ENCODE assay signal across 11 cellular contexts in genomic region chr1:200354243-200354642, GRCh38. TPM values are rescaled to one million over a fixed set of nuclear protein-coding genes. Genes with fewer than 3 reads are reported as not detected.
A peak's percentile ranks its signal among the peaks of the same experiment; 100 is the strongest.
DNase-seq lines count a peak whose midpoint lies in the region; ATAC-seq and TF ChIP-seq lines count a peak whose summit lies in the region.
"Had no signal": no experiment of that assay in that cellular context is flagged by ENCODE, and none has a peak within 500 bp of the region (broad histone marks: within the 10 kb centered on the region; RNA-seq: fewer than 3 reads in every experiment).

No MANE protein-coding gene starts in this region.

- no peaks in the 10 kb centered on the region for H3K9me3 ChIP-seq in spleen

- H3K27ac ChIP-seq in spleen = peak overlapping the region in 7 of 8 donors; percentile 48 to 90 (median 80)

- no peaks in the 10 kb centered on the region for H3K36me3 ChIP-seq in spleen

- no peak for TF ChIP-seq POLR2A in spleen (IDR thresholded peaks at IDR 0.05)

- DNase-seq in activated CD4-positive, alpha-beta T cell treated with anti-CD3 and anti-CD28 coated beads, Interleukin-2, amount 10 ng/mL, durations not matched to agents 7 days and 5 days = peak; percentile 18
- no peak for DNase-seq in activated CD4-positive, alpha-beta T cell treated with anti-CD3 and anti-CD28 coated beads for 4 hours
- no peak for DNase-seq in T-helper 2 cell treated with Interferon-gamma antibody and Interleukin-4, amounts not matched to agents 5 μg/mL and 100 μg/mL, for 36 hours (ENCODE audit: low spot score)
- DNase-seq in spleen = no peak
- no peak for DNase-seq in dermis blood vessel endothelial cell
- no peak for DNase-seq in C1 segment of cervical spinal cord (lab: John Stamatoyannopoulos, UW)
- DNase-seq: activated CD8-positive, alpha-beta memory T cell treated with anti-CD3 and anti-CD28 coated beads for 24 hours had no signal

- H3K27me3 ChIP-seq in spleen (replicated peaks in 1 of 7) = no peaks in the 10 kb centered on the region

- POLR2A ChIA-PET in activated CD4-positive, alpha-beta T cell treated with anti-CD3 and anti-CD28 coated beads, Interleukin-2, amount 10 ng/mL, durations not matched to agents 7 days and 5 days (lab: Charles Lee) = no interaction called here

- peaks cover 2% of the 10 kb centered on the region for H3K36me3 Mint-ChIP-seq in activated CD4-positive, alpha-beta T cell treated with anti-CD3 and anti-CD28 coated beads, Interleukin-2, amount 10 ng/mL, durations not matched to agents 7 days and 5 days (ENCODE audit: low read depth)
- no peaks in the 10 kb centered on the region for H3K36me3 Mint-ChIP-seq in T-helper 2 cell treated with Interferon-gamma antibody and Interleukin-4, amounts not matched to agents 5 μg/mL and 100 μg/mL, for 36 hours (ENCODE audit: low read depth)

- TF ChIP-seq CTCF in spleen (IDR thresholded peaks at IDR 0.05 in 8 of 11, conservative IDR thresholded peaks at IDR 0.05 in 3 of 11) = no peak

- ATAC-seq in HG03103 (IDR thresholded peaks at IDR 0.05; ENCODE audit: low read depth, unreplicated experiment) (peak; percentile 48), HG03460 (IDR thresholded peaks at IDR 0.05; ENCODE audit: unreplicated experiment) (no peak)
- ATAC-seq: Panc1 had no signal

- CTCF ChIA-PET in activated CD4-positive, alpha-beta T cell treated with anti-CD3 and anti-CD28 coated beads, Interleukin-2, amount 10 ng/mL, durations not matched to agents 7 days and 5 days (lab: Charles Lee) = interaction anchor here (2.0 kb wide), 1 partner anchor 11 kb away, joined by 5 read pairs; no protein-coding TSS in a partner anchor

- H3K4me3 Mint-ChIP-seq in activated CD4-positive, alpha-beta T cell treated with anti-CD3 and anti-CD28 coated beads, Interleukin-2, amount 10 ng/mL, durations not matched to agents 7 days and 5 days = no peak overlapping the region
- H3K4me3 Mint-ChIP-seq in T-helper 2 cell treated with Interferon-gamma antibody and Interleukin-4, amounts not matched to agents 5 μg/mL and 100 μg/mL, for 36 hours = peak overlapping the region; percentile 30
- H3K4me3 Mint-ChIP-seq: neural crest cell had no signal

- peaks cover 42% of the 10 kb centered on the region for H3K4me1 Mint-ChIP-seq in activated CD4-positive, alpha-beta T cell treated with anti-CD3 and anti-CD28 coated beads, Interleukin-2, amount 10 ng/mL, durations not matched to agents 7 days and 5 days
- peaks cover 38% of the 10 kb centered on the region for H3K4me1 Mint-ChIP-seq in T-helper 2 cell treated with Interferon-gamma antibody and Interleukin-4, amounts not matched to agents 5 μg/mL and 100 μg/mL, for 36 hours (ENCODE audit: low read depth)

- 15 to 46% (median 39%) methylated on average over 2 of the region's 2 CpGs for WGBS in spleen, 5 donors

- intact Hi-C loops in spleen (cut with DNase I; ENCODE audit: low total_unique reads) = no loop called here

- no peaks in the 10 kb centered on the region for H3K9me3 Mint-ChIP-seq in activated CD4-positive, alpha-beta T cell treated with anti-CD3 and anti-CD28 coated beads, Interleukin-2, amount 10 ng/mL, durations not matched to agents 7 days and 5 days
- H3K9me3 Mint-ChIP-seq in T-helper 2 cell treated with Interferon-gamma antibody and Interleukin-4, amounts not matched to agents 5 μg/mL and 100 μg/mL, for 36 hours = no peaks in the 10 kb centered on the region
- H3K9me3 Mint-ChIP-seq: neural crest cell had no signal

- H3K27ac Mint-ChIP-seq in activated CD4-positive, alpha-beta T cell treated with anti-CD3 and anti-CD28 coated beads, Interleukin-2, amount 10 ng/mL, durations not matched to agents 7 days and 5 days = peak overlapping the region; percentile 64
- H3K27ac Mint-ChIP-seq in T-helper 2 cell treated with Interferon-gamma antibody and Interleukin-4, amounts not matched to agents 5 μg/mL and 100 μg/mL, for 36 hours = peak overlapping the region; percentile 9

- peak overlapping the region in 1 of 8 donors; percentile 33 for H3K4me3 ChIP-seq in spleen

- H3K27me3 Mint-ChIP-seq in activated CD4-positive, alpha-beta T cell treated with anti-CD3 and anti-CD28 coated beads, Interleukin-2, amount 10 ng/mL, durations not matched to agents 7 days and 5 days = no peaks in the 10 kb centered on the region
- H3K27me3 Mint-ChIP-seq in T-helper 2 cell treated with Interferon-gamma antibody and Interleukin-4, amounts not matched to agents 5 μg/mL and 100 μg/mL, for 36 hours (ENCODE audit: low read depth) = peaks cover 5% of the 10 kb centered on the region

- peaks cover 0 to 53% (median 27%) of the 10 kb centered on the region in 6 donors for H3K4me1 ChIP-seq in spleen

RNA-seq across cellular contexts. Expression of gene ZNF281, which starts 55.6 kb away (rescaled TPM):
- 10 to 100 TPM; 15.2 to 17.6 TPM for total RNA-seq in activated CD4-positive, alpha-beta T cell treated with anti-CD3 and anti-CD28 coated beads, Interleukin-2, amount 10 ng/mL, durations not matched to agents 7 days and 5 days
- total RNA-seq in spleen = 10 to 100 TPM; 20.0 to 34.8 (median 23.1) TPM
- polyA plus RNA-seq in spleen = 1 to 10 TPM; 4.4 to 6.3 (median 5.2) TPM
- total RNA-seq in dermis blood vessel endothelial cell = 23.5 TPM in 2 replicates
